1 cellular context compared by ENCODE assay signal in genomic region chr12:56103066-56103711, GRCh38.
A peak's percentile ranks its signal among the peaks of the same experiment; 100 is the strongest.
TF ChIP-seq lines count a peak whose summit lies in the region.

No MANE protein-coding gene starts in this region.

TF ChIP-seq in GM12878, 131 proteins besides CTCF, POLR2A, EP300 and RAD21:
- TF ChIP-seq ATF7 (IDR thresholded peaks at IDR 0.05; ENCODE audit: low read depth) (no peak), PBX3 (IDR thresholded peaks at IDR 0.05; ENCODE audit: insufficient replicate concordance, low read depth, low read length) (no peak), E2F8 (IDR thresholded peaks at IDR 0.05; ENCODE audit: low read depth, partially characterized antibody) (no peak), NR2F1 (conservative IDR thresholded peaks at IDR 0.05) (no peak), PKNOX1 (IDR thresholded peaks at IDR 0.05) (peak; percentile 51)
TF ChIP-seq in GM12878: peak in this region for 1.
